9 cellular contexts compared by ENCODE assay signal in the genomic region with DNA sequence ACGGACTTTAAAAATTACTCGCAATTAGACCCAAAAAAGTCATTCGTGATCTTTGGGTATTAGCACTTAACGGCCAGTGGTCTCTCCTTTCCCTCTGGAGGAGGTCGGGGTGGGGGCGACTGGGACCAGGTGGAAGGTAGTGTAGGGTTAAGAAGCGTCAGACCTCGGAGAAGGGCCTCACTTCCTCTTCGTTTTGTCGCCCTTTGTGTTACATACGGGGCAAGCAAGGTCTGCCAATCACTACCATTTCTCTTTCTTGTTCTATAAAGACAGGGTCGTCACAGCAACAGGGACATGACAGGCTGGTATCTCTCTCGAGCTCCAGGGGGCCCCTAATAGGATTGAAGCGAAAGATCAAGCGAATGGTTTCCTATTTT.
A peak's percentile ranks its signal among the peaks of the same experiment; 100 is the strongest.
DNase-seq lines count a peak whose midpoint lies in the region; ATAC-seq, FAIRE-seq and TF ChIP-seq lines count a peak whose summit lies in the region.
"Had no signal": no experiment of that assay in that cellular context is flagged by ENCODE, and none has a peak within 500 bp of the region (broad histone marks: within the 10 kb centered on the region; RNA-seq: fewer than 3 reads in every experiment).

No MANE protein-coding gene starts in this region.

- no peak for ATAC-seq in heart right ventricle

- peak overlapping the region; percentile 63 for H2BK15ac ChIP-seq in neuronal stem cell (ENCODE audit: low read length)

- H3K79me1 ChIP-seq in neuronal stem cell (ENCODE audit: low read depth, low read length) = no peaks in the 10 kb centered on the region

- peak overlapping the region; percentile 92 for H3K18ac ChIP-seq in neuronal stem cell (ENCODE audit: low read length)

- H2AK5ac ChIP-seq in neuronal stem cell (ENCODE audit: low read depth, low read length) = no peak overlapping the region

- H3K27ac ChIP-seq in HUES48 (ENCODE audit: low read depth, low read length) (peak overlapping the region; percentile 62), coronary artery (no peak overlapping the region), neuronal stem cell (replicated peaks; ENCODE audit: low read length) (no peak overlapping the region), breast epithelium (no peak overlapping the region), heart right ventricle (no peak overlapping the region)

- no peak overlapping the region for H2BK5ac ChIP-seq in neuronal stem cell (ENCODE audit: low read length)

- H2BK120ac ChIP-seq in neuronal stem cell (ENCODE audit: low read depth, low read length) = no peak overlapping the region

- no peak overlapping the region for H3K14ac ChIP-seq in neuronal stem cell (ENCODE audit: low read length)

- no CpG with 5 or more reads among the region's 15 CpGs for WGBS in neuronal stem cell (ENCODE audit: extremely low coverage in 2 of 2, insufficient read length in 2 of 2, insufficient replicate concordance in 1 of 2), 2 donors
- WGBS in heart right ventricle, 2 donors = 40 to 43% methylated on average over 15 of the region's 15 CpGs

- no peak overlapping the region for H4K91ac ChIP-seq in neuronal stem cell (ENCODE audit: low read depth, low read length, poor library complexity)

- H3K4ac ChIP-seq in neuronal stem cell (ENCODE audit: low read length) = no peak overlapping the region

- DNase-seq in coronary artery (ENCODE audit: low spot score) (no peak), neuronal stem cell (ENCODE audit: low spot score) (no peak), HAP-1 (ENCODE audit: low spot score in 2 of 2) (no peak), urothelium cell line (ENCODE audit: low spot score) (no peak), breast epithelium (ENCODE audit: low spot score in 2 of 2) (no peak), heart right ventricle (no peak)
- DNase-seq: NCI-H774 had no signal

- FAIRE-seq in urothelium cell line (lab: Jason Lieb, UNC) = no peak

- peak overlapping the region; percentile 93 for H2AFZ ChIP-seq in neuronal stem cell (ENCODE audit: low read length)

- peaks cover 33% of the 10 kb centered on the region for H3K27me3 ChIP-seq in HUES48 (ENCODE audit: control insufficient read depth, insufficient read depth, low read length)
- peaks cover 0 to 25% (median 6%) of the 10 kb centered on the region in 3 experiments for H3K27me3 ChIP-seq in neuronal stem cell (ENCODE audit: control insufficient read depth in 3 of 3, insufficient read depth in 3 of 3, low read depth in 1 of 3, low read length in 3 of 3)
- H3K27me3 ChIP-seq in HAP-1 (ENCODE audit: low read depth) = no peaks in the 10 kb centered on the region; the same call in 1 of the 2 replicates
- peaks cover 4 to 57% of the 10 kb centered on the region in 2 donors for H3K27me3 ChIP-seq in breast epithelium
- H3K27me3 ChIP-seq in heart right ventricle = peaks cover 8 to 99% (median 91%) of the 10 kb centered on the region in 7 donors

- H4K8ac ChIP-seq in neuronal stem cell (ENCODE audit: low read depth, low read length) = no peak overlapping the region

- H3K9me3 ChIP-seq in HUES48 (ENCODE audit: control insufficient read depth, insufficient read depth, low read length) (no peaks in the 10 kb centered on the region), neuronal stem cell (replicated peaks in 1 of 2; ENCODE audit: control insufficient read depth in 2 of 2, insufficient read depth in 1 of 2, low read depth in 1 of 2, low read length in 2 of 2) (no peaks in the 10 kb centered on the region), HAP-1 (no peaks in the 10 kb centered on the region), breast epithelium (no peaks in the 10 kb centered on the region), heart right ventricle (no peaks in the 10 kb centered on the region)

- H2BK12ac ChIP-seq in neuronal stem cell (ENCODE audit: low read length) = no peak overlapping the region

- no peak for TF ChIP-seq POLR2A in breast epithelium (IDR thresholded peaks at IDR 0.05)

- H3K36me3 ChIP-seq in HUES48 (ENCODE audit: control insufficient read depth, insufficient read depth, low read length) = no peaks in the 10 kb centered on the region
- H3K36me3 ChIP-seq in neuronal stem cell (replicated peaks in 1 of 2; ENCODE audit: control insufficient read depth in 2 of 2, insufficient read depth in 2 of 2, low read length in 2 of 2) = no peaks in the 10 kb centered on the region
- no peaks in the 10 kb centered on the region for H3K36me3 ChIP-seq in HAP-1 (replicated peaks)
- H3K36me3 ChIP-seq in breast epithelium = no peaks in the 10 kb centered on the region
- no peaks in the 10 kb centered on the region for H3K36me3 ChIP-seq in heart right ventricle

- H3K9ac ChIP-seq in HUES48 (ENCODE audit: low read depth, low read length) = peak overlapping the region; percentile 33; the same call in 1 of the 2 replicates
- H3K9ac ChIP-seq in neuronal stem cell (ENCODE audit: low read depth, low read length, poor library complexity) = no peak overlapping the region

- TF ChIP-seq CTCF in coronary artery (IDR thresholded peaks at IDR 0.05) = no peak
- no peak for TF ChIP-seq CTCF in breast epithelium (IDR thresholded peaks at IDR 0.05)
- no peak for TF ChIP-seq CTCF in heart right ventricle (IDR thresholded peaks at IDR 0.05)

- H3K23ac ChIP-seq in neuronal stem cell (ENCODE audit: low read depth, low read length, poor library complexity) = peak overlapping the region; percentile 5

- H3K4me1 ChIP-seq in HUES48 (ENCODE audit: control insufficient read depth, insufficient read depth, low read length) (peaks cover 27% of the 10 kb centered on the region), neuronal stem cell (ENCODE audit: control insufficient read depth in 2 of 2, insufficient read depth in 1 of 2, low read depth in 1 of 2, low read length in 2 of 2) (peaks cover 12 to 23% of the 10 kb centered on the region in 2 donors), HAP-1 (peaks cover 12% of the 10 kb centered on the region), breast epithelium (no peaks in the 10 kb centered on the region), heart right ventricle (peaks cover 4 to 28% (median 14%) of the 10 kb centered on the region in 9 donors)

- intact Hi-C loops in breast epithelium (cut with DNase I; ENCODE audit: low total_unique reads) = loop anchor here (10.0 kb wide), 1 partner anchor 640 kb away; no protein-coding TSS in a partner anchor
- intact Hi-C loops in heart right ventricle (cut with DNase I) = loop anchor here in 6 of 10 donors (5.0 to 10.0 kb wide), 3 partner anchors 180 to 637 kb away; no protein-coding TSS in a partner anchor

- in situ Hi-C loops in HAP-1 (cut with MboI; ENCODE audit: low sequenced_read_pairs) = no loop called here

- H3K4me3 ChIP-seq in GM08714 (ENCODE audit: low read length) = peak overlapping the region; percentile 64; the same call in 1 of the 2 replicates
- H3K4me3 ChIP-seq in HUES48 (ENCODE audit: low read depth, low read length) = peak overlapping the region; percentile 68
- H3K4me3 ChIP-seq in coronary artery = peak overlapping the region; percentile 69
- H3K4me3 ChIP-seq in neuronal stem cell (ENCODE audit: low read length in 2 of 2) = peak overlapping the region in 1 of 2 donors; percentile 53
- no peak overlapping the region for H3K4me3 ChIP-seq in HAP-1
- peak overlapping the region in 1 of 3 donors; percentile 60 for H3K4me3 ChIP-seq in breast epithelium
- peak overlapping the region in 3 of 10 donors; percentile 45 to 55 (median 47) for H3K4me3 ChIP-seq in heart right ventricle

- peak overlapping the region; percentile 78 for H3K4me2 ChIP-seq in neuronal stem cell (ENCODE audit: insufficient read depth, low read length, poor library complexity, severe bottlenecking)
